In the genomic region with DNA sequence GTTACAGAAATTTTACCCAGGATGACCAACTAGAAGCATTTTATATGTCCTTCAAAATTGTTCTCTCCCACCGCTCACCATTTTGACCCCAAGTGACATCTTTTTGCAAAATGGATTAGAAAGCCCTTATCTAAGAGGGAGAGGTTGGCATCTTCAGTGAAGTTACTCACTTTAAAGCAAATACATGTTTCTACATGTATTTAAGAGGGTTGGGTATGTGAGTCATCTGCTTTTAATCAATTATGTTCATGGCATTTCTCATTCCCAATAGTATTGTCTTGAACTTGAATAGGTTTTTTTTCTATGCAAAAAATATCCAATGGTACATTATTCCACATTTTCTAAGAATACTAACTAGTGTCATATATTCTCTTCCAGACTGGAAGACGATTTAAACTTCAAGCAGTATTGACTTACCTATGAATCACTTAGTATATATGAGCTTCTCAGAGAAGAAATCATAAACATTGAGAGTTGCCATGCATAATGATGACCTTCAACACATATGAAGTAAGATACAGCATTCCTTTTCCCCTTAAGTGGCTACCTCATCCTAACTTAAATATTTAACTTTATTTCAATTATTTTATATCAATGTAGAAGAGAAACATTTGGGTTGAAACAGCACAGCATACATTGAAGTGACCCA, we compare ENCODE assay signal across 17 cellular contexts.
DNase-seq lines count a peak whose midpoint lies in the region; ATAC-seq and TF ChIP-seq lines count a peak whose summit lies in the region.
"Had no signal": no experiment of that assay in that cellular context is flagged by ENCODE, and none has a peak within 500 bp of the region (broad histone marks: within the 10 kb centered on the region; RNA-seq: fewer than 3 reads in every experiment).

No MANE protein-coding gene starts in this region.

- H3K4me1 ChIP-seq in upper lobe of left lung = no peaks in the 10 kb centered on the region
- H3K4me1 ChIP-seq: BLaER1 treated with 17β-estradiol and CSF1 and Interleukin-3, amounts not matched to agents 10 nM and 100 nM had no signal

- H3K36me3 ChIP-seq in upper lobe of left lung = no peaks in the 10 kb centered on the region
- H3K36me3 ChIP-seq: BLaER1 treated with 17β-estradiol and CSF1 and Interleukin-3, amounts not matched to agents 10 nM and 100 nM had no signal

- H3K27me3 ChIP-seq in upper lobe of left lung = no peaks in the 10 kb centered on the region
- H3K27me3 ChIP-seq: BLaER1 treated with 17β-estradiol and CSF1 and Interleukin-3, amounts not matched to agents 10 nM and 100 nM had no signal

- TF ChIP-seq POLR2A in upper lobe of left lung (IDR thresholded peaks at IDR 0.05) = no peak

- no peak overlapping the region for H3K27ac ChIP-seq in caudate nucleus (ENCODE audit: low read depth, low read length)
- H3K27ac ChIP-seq in upper lobe of left lung = no peak overlapping the region
- H3K27ac ChIP-seq: BLaER1 treated with 17β-estradiol and CSF1 and Interleukin-3, amounts not matched to agents 10 nM and 100 nM; HL-60 had no signal

- H3K4me3 ChIP-seq in epithelial cell of esophagus (ENCODE audit: low read length) = no peak overlapping the region
- H3K4me3 ChIP-seq in upper lobe of left lung = no peak overlapping the region
- H3K4me3 ChIP-seq: BLaER1 treated with 17β-estradiol and CSF1 and Interleukin-3, amounts not matched to agents 10 nM and 100 nM; GM23338; K562 had no signal

- ATAC-seq in upper lobe of left lung (ENCODE audit: low FRiP score in 2 of 2) (no peak), HG03135 (IDR thresholded peaks at IDR 0.05; ENCODE audit: unreplicated experiment) (no peak)
- ATAC-seq: CD8-positive, alpha-beta T cell; GM23338; K562 had no signal

- H3K9me3 ChIP-seq in upper lobe of left lung = no peaks in the 10 kb centered on the region
- H3K9me3 ChIP-seq: BLaER1 treated with 17β-estradiol and CSF1 and Interleukin-3, amounts not matched to agents 10 nM and 100 nM had no signal

- DNase-seq in ELR (ENCODE audit: low read depth) (peak; percentile 38), HT1080 (ENCODE audit: low read depth) (peak; percentile 12), epithelial cell of esophagus (ENCODE audit: low read depth) (peak; percentile 45), fibroblast of peridontal ligament (ENCODE audit: extremely low read depth) (peak; percentile 37), caudate nucleus (lab: John Stamatoyannopoulos, UW) (no peak), upper lobe of left lung (no peak)
- DNase-seq in activated CD4-positive, CD25-positive, alpha-beta regulatory T cell treated with anti-CD3 and anti-CD28 coated beads, Interleukin-2, amount 50 U/mL, for 72 hours = no peak
- DNase-seq: Calu3; CD8-positive, alpha-beta T cell; GDM1; H9; IMR-90 had no signal

- no peak for TF ChIP-seq CTCF in epithelial cell of esophagus (IDR thresholded peaks at IDR 0.05; ENCODE audit: insufficient read depth, low read depth, low read length, missing control alignments)
- TF ChIP-seq CTCF in upper lobe of left lung (IDR thresholded peaks at IDR 0.05) = no peak

- TF ChIP-seq EP300 in upper lobe of left lung (IDR thresholded peaks at IDR 0.05) = no peak

- 69 to 72% methylated on average over 2 of the region's 2 CpGs for WGBS in upper lobe of left lung, 2 donors

Comparison
In these comparisons a context has a peak if more than half of its experiments do, and no peak if none do; other contexts are left out.
1. DNase-seq: peak in ELR (single experiment), HT1080 (single experiment), epithelial cell of esophagus (single experiment) and fibroblast of peridontal ligament (single experiment); none in caudate nucleus (0 of 61), upper lobe of left lung (0 of 2) and activated CD4-positive, CD25-positive, alpha-beta regulatory T cell treated with anti-CD3 and anti-CD28 coated beads, Interleukin-2, amount 50 U/mL, for 72 hours (single experiment).